ENCODE assay signal across 19 cellular contexts in genomic region chr6:158730175-158730907, GRCh38.
"Had no signal": no experiment of that assay in that cellular context is flagged by ENCODE, and none has a peak within 500 bp of the region (broad histone marks: within the 10 kb centered on the region; RNA-seq: fewer than 3 reads in every experiment).

No MANE protein-coding gene starts in this region.

- ATAC-seq: gastroesophageal sphincter, left colon, mucosa of descending colon, upper lobe of right lung had no signal

- H3K27me3 ChIP-seq: gastroesophageal sphincter, upper lobe of right lung had no signal

- H3K9me3 Mint-ChIP-seq: activated T-helper 1 cell treated with anti-CD3 and anti-CD28 coated beads, Interleukin-12 subunit alpha, Interleukin-12 subunit beta, Interleukin-2, Interleukin-4 antibody, amounts not matched to agents 30 ng/mL and 10 ng/mL and 1 ng/mL, durations not matched to agents 14 hours and 24 hours and 36 hours; natural killer cell had no signal

- H3K27ac Mint-ChIP-seq: activated CD4-positive, alpha-beta memory T cell treated with anti-CD3 and anti-CD28 coated beads, Interleukin-2, amount 10 ng/mL, durations not matched to agents 7 days and 5 days; activated T-helper 1 cell treated with anti-CD3 and anti-CD28 coated beads, Interleukin-12 subunit alpha, Interleukin-12 subunit beta, Interleukin-2, Interleukin-4 antibody, amounts not matched to agents 30 ng/mL and 10 ng/mL and 1 ng/mL, durations not matched to agents 14 hours and 24 hours and 36 hours; natural killer cell had no signal

- H3K4me1 ChIP-seq: gastroesophageal sphincter, upper lobe of right lung had no signal

- H3K27ac ChIP-seq: epithelial cell of prostate, gastroesophageal sphincter, upper lobe of right lung had no signal

- DNase-seq: activated CD4-positive, alpha-beta memory T cell treated with anti-CD3 and anti-CD28 coated beads, Interleukin-2, amount 10 ng/mL, durations not matched to agents 7 days and 5 days; activated CD4-positive, alpha-beta T cell treated with anti-CD3 and anti-CD28 coated beads for 1 hour; activated CD8-positive, alpha-beta memory T cell treated with anti-CD3 and anti-CD28 coated beads, Interleukin-2, amount 50 U/mL, for 4 hours; activated naive CD4-positive, alpha-beta T cell; effector CD4-positive, alpha-beta T cell; hippocampal formation; left colon; mucosa of descending colon; natural killer cell; stimulated activated CD4-positive, alpha-beta T cell treated with anti-CD3 and anti-CD28 coated beads, Interleukin-2, amount 100 ng/mL, for 48 hours; stimulated activated naive CD4-positive, alpha-beta T cell treated with Interleukin-2 at 50 U/mL for 16 hours; upper lobe of right lung had no signal

- H3K27me3 Mint-ChIP-seq: activated CD4-positive, alpha-beta memory T cell treated with anti-CD3 and anti-CD28 coated beads, Interleukin-2, amount 10 ng/mL, durations not matched to agents 7 days and 5 days had no signal

- H3K36me3 ChIP-seq: upper lobe of right lung had no signal

- H3K4me3 ChIP-seq: gastroesophageal sphincter, lung, mucosa of descending colon, upper lobe of right lung had no signal

- H3K4me3 Mint-ChIP-seq: activated CD4-positive, alpha-beta memory T cell treated with anti-CD3 and anti-CD28 coated beads, Interleukin-2, amount 10 ng/mL, durations not matched to agents 7 days and 5 days; activated T-helper 1 cell treated with anti-CD3 and anti-CD28 coated beads, Interleukin-12 subunit alpha, Interleukin-12 subunit beta, Interleukin-2, Interleukin-4 antibody, amounts not matched to agents 30 ng/mL and 10 ng/mL and 1 ng/mL, durations not matched to agents 14 hours and 24 hours and 36 hours; immature natural killer cell; natural killer cell had no signal

- FAIRE-seq: astrocyte, colon had no signal

- H3K9me3 ChIP-seq: upper lobe of right lung had no signal
